In the genomic region with DNA sequence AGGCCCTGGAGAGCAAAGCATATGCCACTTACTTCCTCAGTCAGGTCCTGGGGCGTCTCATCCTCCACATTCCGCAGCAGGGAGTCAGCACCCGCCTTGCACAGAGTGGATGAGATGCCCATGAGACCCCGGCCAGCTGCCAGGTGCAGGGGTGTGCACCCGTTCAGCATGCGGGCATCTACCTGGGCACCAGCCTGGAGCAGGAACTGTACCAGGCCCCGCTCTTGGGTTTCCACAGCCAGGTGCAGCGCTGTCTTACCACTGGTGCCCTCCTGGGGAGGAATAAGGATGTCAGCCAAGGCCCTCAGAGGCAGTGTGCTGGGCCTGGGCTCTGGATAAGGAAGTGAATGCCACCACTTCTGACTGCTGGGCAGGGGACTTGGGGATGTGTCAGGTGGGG, we compare ENCODE assay signal across 1 cellular context.
TF ChIP-seq lines count a peak whose summit lies in the region.

No MANE protein-coding gene starts in this region.

TF ChIP-seq in GM12891, 5 proteins besides CTCF, POLR2A, EP300 and RAD21 (continued from another document):
- TF ChIP-seq SPI1 (IDR thresholded peaks at IDR 0.05; ENCODE audit: low read depth, low read length) = peak; percentile 47; the same call in 1 of the 2 replicates
